Comparison of ENCODE assay signal across 7 cellular contexts in the genomic region with DNA sequence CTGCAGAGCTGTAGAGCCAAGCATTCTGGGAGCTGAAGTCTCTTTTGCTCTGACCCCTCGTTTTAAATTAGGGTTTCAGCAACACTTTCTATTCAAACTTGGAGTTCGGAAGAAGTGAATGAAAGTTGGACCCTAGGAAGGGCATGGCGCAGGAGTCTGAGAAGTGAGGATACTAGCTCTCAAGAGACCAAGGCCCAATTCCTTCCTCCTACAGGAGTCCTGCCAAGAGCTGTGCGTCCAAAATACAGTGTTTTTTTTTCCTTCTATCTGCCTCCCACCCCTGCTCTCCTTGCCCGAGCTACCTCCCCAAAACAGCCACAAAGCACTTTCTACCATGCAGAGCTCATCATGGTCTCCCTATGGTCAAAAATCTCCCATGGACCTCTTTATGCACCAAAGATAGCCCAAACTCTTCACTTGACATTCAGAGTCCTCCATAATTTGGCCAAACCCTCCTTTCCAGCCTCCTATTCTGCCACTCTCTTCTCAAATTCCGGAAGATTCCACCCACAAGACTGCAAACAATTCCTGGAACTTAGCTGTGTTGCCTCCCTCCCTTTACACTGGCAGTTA. TPM values are rescaled to one million over a fixed set of nuclear protein-coding genes. Genes with fewer than 3 reads are reported as not detected.
A peak's percentile ranks its signal among the peaks of the same experiment; 100 is the strongest.
DNase-seq lines count a peak whose midpoint lies in the region; ATAC-seq, FAIRE-seq and TF ChIP-seq lines count a peak whose summit lies in the region.

No MANE protein-coding gene starts in this region.

- TF ChIP-seq EP300 in Ishikawa (IDR thresholded peaks at IDR 0.05; ENCODE audit: borderline replicate concordance): no peak

- no peaks in the 10 kb centered on the region for H3K9me1 ChIP-seq in keratinocyte (ENCODE audit: control insufficient read depth, extremely low read depth, insufficient read depth, low read length)

- H3K4me3 Mint-ChIP-seq in activated naive CD8-positive, alpha-beta T cell treated with anti-CD3 and anti-CD28 coated beads, Interleukin-2, amount 50 U/mL, for 24 hours: peak overlapping the region; percentile 91

- no peak for DNase-seq in activated naive CD8-positive, alpha-beta T cell treated with anti-CD3 and anti-CD28 coated beads, Interleukin-2, amount 50 U/mL, for 24 hours
- no peak for DNase-seq in keratinocyte (ENCODE audit: low read depth, low spot score)
- DNase-seq in NCI-H1694 (lab: John Stamatoyannopoulos, UW): no peak

- H2AFZ ChIP-seq in keratinocyte (ENCODE audit: control insufficient read depth, low read length): peak overlapping the region; percentile 95

- peaks cover 6% of the 10 kb centered on the region for H3K9me3 Mint-ChIP-seq in activated naive CD8-positive, alpha-beta T cell treated with anti-CD3 and anti-CD28 coated beads, Interleukin-2, amount 50 U/mL, for 24 hours

- peak overlapping the region; percentile 96 for H3K27ac ChIP-seq in keratinocyte (ENCODE audit: control insufficient read depth, insufficient read depth, low read length)
- H3K27ac ChIP-seq in subcutaneous abdominal adipose tissue (ENCODE audit: low read depth, low read length): peak overlapping the region; percentile 66

- no peaks in the 10 kb centered on the region for H3K9me3 ChIP-seq in keratinocyte (ENCODE audit: control insufficient read depth, low read depth, low read length)
- H3K9me3 ChIP-seq in subcutaneous abdominal adipose tissue (ENCODE audit: control insufficient read depth in 5 of 5, low read length in 5 of 5): no peaks in the 10 kb centered on the region

- H3K4me1 ChIP-seq in keratinocyte (ENCODE audit: control insufficient read depth, extremely low read depth, insufficient read depth, low read length) (peaks cover 25% of the 10 kb centered on the region), subcutaneous abdominal adipose tissue (ENCODE audit: control insufficient read depth in 5 of 5, insufficient read depth in 5 of 5, low read length in 5 of 5) (peaks cover 13 to 48% (median 44%) of the 10 kb centered on the region in 5 donors)

- H3K27me3 Mint-ChIP-seq in activated naive CD8-positive, alpha-beta T cell treated with anti-CD3 and anti-CD28 coated beads, Interleukin-2, amount 50 U/mL, for 24 hours: no peaks in the 10 kb centered on the region

- H3K4me2 ChIP-seq in keratinocyte (ENCODE audit: control insufficient read depth, extremely low read depth, insufficient read depth, low read depth, low read length): peak overlapping the region; percentile 97

- H3K36me3 ChIP-seq in keratinocyte (ENCODE audit: control insufficient read depth in 2 of 2, extremely low read depth in 1 of 2, insufficient read depth in 2 of 2, low read length in 2 of 2) (peaks cover 0 to 19% of the 10 kb centered on the region in 2 experiments), subcutaneous abdominal adipose tissue (ENCODE audit: control insufficient read depth in 5 of 5, insufficient read depth in 5 of 5, low read length in 5 of 5) (no peaks in the 10 kb centered on the region)

- no peak for FAIRE-seq in keratinocyte (lab: Jason Lieb, UNC)

- TF ChIP-seq RAD21 in Ishikawa (IDR thresholded peaks at IDR 0.05; ENCODE audit: low read depth): no peak

- ATAC-seq in activated naive CD8-positive, alpha-beta T cell treated with anti-CD3 and anti-CD28 coated beads, Interleukin-2, amount 50 U/mL, for 24 hours: no peak
- ATAC-seq in GM18517 (IDR thresholded peaks at IDR 0.05; ENCODE audit: unreplicated experiment): no peak
- ATAC-seq in HG03280 (IDR thresholded peaks at IDR 0.05; ENCODE audit: unreplicated experiment): no peak

- peaks cover 4% of the 10 kb centered on the region for H4K20me1 ChIP-seq in keratinocyte (ENCODE audit: control insufficient read depth, extremely low read depth, insufficient read depth, low read length)

- H3K79me2 ChIP-seq in keratinocyte (ENCODE audit: control insufficient read depth, insufficient read depth, low read length): peaks cover 43% of the 10 kb centered on the region

- H3K9ac ChIP-seq in keratinocyte (ENCODE audit: control insufficient read depth, extremely low read depth, insufficient read depth, low read length): peak overlapping the region; percentile 96
- peak overlapping the region in 1 of 5 donors; percentile 7 for H3K9ac ChIP-seq in subcutaneous abdominal adipose tissue (ENCODE audit: low read length in 5 of 5)

- peaks cover 48% of the 10 kb centered on the region for H3K4me1 Mint-ChIP-seq in activated naive CD8-positive, alpha-beta T cell treated with anti-CD3 and anti-CD28 coated beads, Interleukin-2, amount 50 U/mL, for 24 hours

- dilution Hi-C loops in keratinocyte (cut with MboI; ENCODE audit: extremely low pct_ligation_motif_present, low sequenced_read_pairs): no loop called here

- H3K4me3 ChIP-seq in keratinocyte (ENCODE audit: control insufficient read depth in 2 of 3, extremely low read depth in 1 of 3, insufficient read depth in 2 of 3, low read depth in 1 of 3, low read length in 3 of 3) (peak overlapping the region in 2 of 3 experiments; percentile 81 to 87), subcutaneous abdominal adipose tissue (ENCODE audit: low read depth in 1 of 5, low read length in 5 of 5) (peak overlapping the region; percentile 78 to 97 (median 87))

- peak overlapping the region; percentile 94 for H3K27ac Mint-ChIP-seq in activated naive CD8-positive, alpha-beta T cell treated with anti-CD3 and anti-CD28 coated beads, Interleukin-2, amount 50 U/mL, for 24 hours

- no peak for TF ChIP-seq CTCF in keratinocyte (optimal IDR thresholded peaks at IDR 0.05 in 1 of 3, IDR thresholded peaks at IDR 0.05 in 1 of 3, conservative IDR thresholded peaks at IDR 0.05 in 1 of 3; ENCODE audit: extremely low read depth in 1 of 3, insufficient read depth in 2 of 3, low read length in 3 of 3)

- H3K36me3 Mint-ChIP-seq in activated naive CD8-positive, alpha-beta T cell treated with anti-CD3 and anti-CD28 coated beads, Interleukin-2, amount 50 U/mL, for 24 hours (ENCODE audit: low read depth): peaks cover 30% of the 10 kb centered on the region

- no peaks in the 10 kb centered on the region for H3K27me3 ChIP-seq in keratinocyte (ENCODE audit: control insufficient read depth, extremely low read depth, insufficient read depth, low read length)
- peaks cover 0 to 7% (median 0%) of the 10 kb centered on the region in 5 donors for H3K27me3 ChIP-seq in subcutaneous abdominal adipose tissue (ENCODE audit: control insufficient read depth in 5 of 5, insufficient read depth in 4 of 5, low read length in 5 of 5)

TF ChIP-seq in Ishikawa, 13 proteins besides CTCF, POLR2A, EP300 and RAD21:
- peak; percentile 4; the same call in 1 of the 2 replicates for TF ChIP-seq MAX (IDR thresholded peaks at IDR 0.05)
- no peak for TF ChIP-seq YY1 (IDR thresholded peaks at IDR 0.05; ENCODE audit: low read depth)
- TF ChIP-seq TAF1 (IDR thresholded peaks at IDR 0.05; ENCODE audit: low read depth): no peak
- TF ChIP-seq USF1 (IDR thresholded peaks at IDR 0.05): no peak

RNA-seq across cellular contexts. Expression of gene CSNK2A1, which starts 0.6 kb away (rescaled TPM):
- 79.7 to 122 TPM (median 115 TPM) in 3 replicates for polyA plus RNA-seq in keratinocyte
- 49.8 TPM for polyA plus RNA-seq in keratinocyte (2011; ENCODE audit: low read depth)
- 109 and 168 TPM in 2 replicates for polyA plus RNA-seq in keratinocyte (2011; cell fraction: cytosol; rRNA removed)
- 101 and 120 TPM in 2 replicates for polyA plus RNA-seq in keratinocyte (2011; cell fraction: nucleus; rRNA removed)
- polyA plus RNA-seq in keratinocyte (2012; ENCODE audit: low replicate concordance): 89.5 and 103 TPM in 2 replicates
- polyA minus RNA-seq in keratinocyte: 125 to 227 TPM (median 174 TPM) in 3 replicates
- polyA minus RNA-seq in keratinocyte (2011; cell fraction: cytosol; rRNA and poly(A)+ RNA removed): 97.1 TPM
- 70.8 and 115 TPM in 2 replicates for polyA minus RNA-seq in keratinocyte (2011; cell fraction: nucleus; rRNA and poly(A)+ RNA removed)
